ENCODE assay signal across 1 cellular context in genomic region chr6:117674991-117675657, GRCh38.
TF ChIP-seq lines count a peak whose summit lies in the region.

NUS1 (plus strand) TSS chr6:117675469; CDS start chr6:117675671, 202 bp downstream.

TF ChIP-seq in GM12878, 131 proteins besides CTCF, POLR2A, EP300 and RAD21 (continued from another document and continues in another):
- TF ChIP-seq REST (IDR thresholded peaks at IDR 0.05; ENCODE audit: low read depth, low read length) (peak; percentile 36; the same call in 1 of the 2 replicates), ZNF592 (IDR thresholded peaks at IDR 0.05) (no peak), MYB (IDR thresholded peaks at IDR 0.05; ENCODE audit: borderline replicate concordance, low read depth, low read length) (no peak), ZBTB11 (CRISPR knock-in tag; IDR thresholded peaks at IDR 0.05) (peak; percentile 53; the same call in 1 of the 2 replicates), EGR1 (IDR thresholded peaks at IDR 0.05; ENCODE audit: borderline replicate concordance in 1 of 2, low read depth in 2 of 2, low read length in 2 of 2) (peak; percentile 81 to 92), STAT1 (conservative IDR thresholded peaks at IDR 0.05) (no peak), CHD1 (IDR thresholded peaks at IDR 0.05; ENCODE audit: low read depth, low read length) (no peak), NFXL1 (IDR thresholded peaks at IDR 0.05; ENCODE audit: borderline replicate concordance) (no peak), ELK1 (IDR thresholded peaks at IDR 0.05; ENCODE audit: low read depth, low read length) (peak; percentile 48; the same call in 1 of the 2 replicates), CBFB (IDR thresholded peaks at IDR 0.05; ENCODE audit: low read depth) (no peak), RFX5 (IDR thresholded peaks at IDR 0.05; ENCODE audit: low read depth, low read length) (peak; percentile 27; the same call in 1 of the 2 replicates), TCF12 (IDR thresholded peaks at IDR 0.05; ENCODE audit: low read depth, low read length) (0 out of 2 replicates have a peak, but pooled peaks have one; percentile 21), ZBED1 (IDR thresholded peaks at IDR 0.05; ENCODE audit: borderline replicate concordance) (no peak), E2F4 (IDR thresholded peaks at IDR 0.05; ENCODE audit: low read depth, low read length) (no peak), TARDBP (IDR thresholded peaks at IDR 0.05; ENCODE audit: borderline replicate concordance) (no peak), CHD4 (IDR thresholded peaks at IDR 0.05) (no peak), HCFC1 (IDR thresholded peaks at IDR 0.05; ENCODE audit: low read length) (peak; percentile 63), SUZ12 (IDR thresholded peaks at IDR 0.05; ENCODE audit: unreplicated experiment) (no peak), PML (IDR thresholded peaks at IDR 0.05; ENCODE audit: low read length) (0 out of 2 replicates have a peak, but pooled peaks have one; percentile 49), SREBF1 (IDR thresholded peaks at IDR 0.05; ENCODE audit: low read length) (no peak), ZNF217 (IDR thresholded peaks at IDR 0.05) (no peak), IKZF1 (conservative IDR thresholded peaks at IDR 0.05) (peak; percentile 84), PAX5 (IDR thresholded peaks at IDR 0.05; ENCODE audit: borderline replicate concordance, low read depth, low read length) (no peak), HDAC6 (IDR thresholded peaks at IDR 0.05; ENCODE audit: unreplicated experiment) (no peak), LARP7 (IDR thresholded peaks at IDR 0.05) (peak; percentile 74), PKNOX1 (IDR thresholded peaks at IDR 0.05) (peak; percentile 44; the same call in 1 of the 2 replicates), GATAD2B (conservative IDR thresholded peaks at IDR 0.05; ENCODE audit: low read depth) (0 out of 2 replicates have a peak, but pooled peaks have one; percentile 31), NR2C2 (IDR thresholded peaks at IDR 0.05; ENCODE audit: borderline replicate concordance, control insufficient read depth, insufficient read length, low read depth) (no peak), NR2F1 (conservative IDR thresholded peaks at IDR 0.05) (no peak), SMARCA5 (IDR thresholded peaks at IDR 0.05) (peak; percentile 94), HDGF (IDR thresholded peaks at IDR 0.05) (peak; percentile 57; the same call in 1 of the 2 replicates), MAX (IDR thresholded peaks at IDR 0.05; ENCODE audit: low read depth, low read length) (peak; percentile 85), NKRF (conservative IDR thresholded peaks at IDR 0.05) (0 out of 2 replicates have a peak, but pooled peaks have one; percentile 34), BRCA1 (IDR thresholded peaks at IDR 0.05; ENCODE audit: low read depth, low read length) (no peak), CBX3 (IDR thresholded peaks at IDR 0.05; ENCODE audit: borderline replicate concordance, low read depth) (no peak), ATF7 (IDR thresholded peaks at IDR 0.05; ENCODE audit: low read depth) (peak; percentile 48), RCOR1 (conservative IDR thresholded peaks at IDR 0.05; ENCODE audit: low read depth, low read length) (no peak), SPI1 (IDR thresholded peaks at IDR 0.05; ENCODE audit: borderline replicate concordance, insufficient read depth, low read depth, low read length) (no peak), SKIL (IDR thresholded peaks at IDR 0.05; ENCODE audit: low read depth, poor library complexity, severe bottlenecking) (no peak), ESRRA (IDR thresholded peaks at IDR 0.05; ENCODE audit: low read length) (no peak), ATF2 (IDR thresholded peaks at IDR 0.05; ENCODE audit: low read length) (no peak)
